Comparison of ENCODE assay signal across 12 cellular contexts in genomic region chr11:65695459-65696241, GRCh38. TPM values are rescaled to one million over a fixed set of nuclear protein-coding genes. Genes with fewer than 3 reads are reported as not detected.
A peak's percentile ranks its signal among the peaks of the same experiment; 100 is the strongest.
DNase-seq lines count a peak whose midpoint lies in the region; ATAC-seq and TF ChIP-seq lines count a peak whose summit lies in the region.
"Had no signal": no experiment of that assay in that cellular context is flagged by ENCODE, and none has a peak within 500 bp of the region (broad histone marks: within the 10 kb centered on the region; RNA-seq: fewer than 3 reads in every experiment).

No MANE protein-coding gene starts in this region.

- no peak overlapping the region for H3K27ac Mint-ChIP-seq in WTC11
- H3K27ac Mint-ChIP-seq in activated CD4-positive, alpha-beta T cell treated with anti-CD3 and anti-CD28 coated beads, Interleukin-2, amount 10 ng/mL, durations not matched to agents 7 days and 5 days, result no peak overlapping the region
- H3K27ac Mint-ChIP-seq in activated T-cell treated with anti-CD3 and anti-CD28 coated beads, Interleukin-2, amount 50 U/mL, for 24 hours, result no peak overlapping the region
- H3K27ac Mint-ChIP-seq: nephron had no signal

- peaks cover 12% of the 10 kb centered on the region for H3K27me3 Mint-ChIP-seq in WTC11 (ENCODE audit: low read depth)
- H3K27me3 Mint-ChIP-seq in activated CD4-positive, alpha-beta T cell treated with anti-CD3 and anti-CD28 coated beads, Interleukin-2, amount 10 ng/mL, durations not matched to agents 7 days and 5 days, result peaks cover 12% of the 10 kb centered on the region
- H3K27me3 Mint-ChIP-seq in activated T-cell treated with anti-CD3 and anti-CD28 coated beads, Interleukin-2, amount 50 U/mL, for 24 hours, result no peaks in the 10 kb centered on the region

- no peaks in the 10 kb centered on the region for H3K9me3 ChIP-seq in Panc1 (ENCODE audit: control insufficient read depth, insufficient read depth, low read depth, low read length)
- H3K9me3 ChIP-seq in heart right ventricle, result no peaks in the 10 kb centered on the region

- H3K36me3 ChIP-seq in Panc1 (ENCODE audit: control insufficient read depth, insufficient read depth, low read length), result no peaks in the 10 kb centered on the region
- no peaks in the 10 kb centered on the region for H3K36me3 ChIP-seq in heart right ventricle

- ATAC-seq in Panc1 (peak; percentile 47; the same call in 1 of the 2 replicates), heart right ventricle (peak; percentile 61 to 89 (median 76)), WTC11 (no peak)

- H3K27ac ChIP-seq in Panc1 (ENCODE audit: low read length), result no peak overlapping the region
- peak overlapping the region in 6 of 10 donors; percentile 28 to 70 (median 59) for H3K27ac ChIP-seq in heart right ventricle
- H3K27ac ChIP-seq: SK-N-MC had no signal

- no peaks in the 10 kb centered on the region for H3K36me3 Mint-ChIP-seq in WTC11
- H3K36me3 Mint-ChIP-seq in activated CD4-positive, alpha-beta T cell treated with anti-CD3 and anti-CD28 coated beads, Interleukin-2, amount 10 ng/mL, durations not matched to agents 7 days and 5 days (ENCODE audit: low read depth), result no peaks in the 10 kb centered on the region
- no peaks in the 10 kb centered on the region for H3K36me3 Mint-ChIP-seq in activated T-cell treated with anti-CD3 and anti-CD28 coated beads, Interleukin-2, amount 50 U/mL, for 24 hours (ENCODE audit: low read depth)

- intact Hi-C loops in Panc1 (cut with micrococcal nuclease; ENCODE audit: unreplicated experiment), result no loop called here
- intact Hi-C loops in heart right ventricle (cut with DNase I), result loop anchor here in 2 of 10 donors (5.0 to 10.0 kb wide), 2 partner anchors 33 to 61 kb away; partner anchors contain the start of genes RELA (in 1 of the 2) and SIPA1 (in 1 of the 2)

- POLR2A ChIA-PET in Panc1 (lab: Charles Lee), result interaction anchor here (0.6 to 0.7 kb wide), 2 partner anchors 199 to 489 kb away, joined by 3 to 13 read pairs; no protein-coding TSS in a partner anchor
- POLR2A ChIA-PET in WTC11 (lab: Charles Lee), result no interaction called here
- POLR2A ChIA-PET in activated CD4-positive, alpha-beta T cell treated with anti-CD3 and anti-CD28 coated beads, Interleukin-2, amount 10 ng/mL, durations not matched to agents 7 days and 5 days (lab: Charles Lee), result no interaction called here

- in situ Hi-C loops in Panc1 (cut with HindIII; ENCODE audit: low pct_unique_long_range_greater_than_20kb, low sequenced_read_pairs), result no loop called here

- peak; percentile 96 for DNase-seq in NCI-H1105 treated with DMSO at 0.1 percent for 48 hours (lab: John Stamatoyannopoulos, UW)
- no peak for DNase-seq in Panc1 (ENCODE audit: low read depth, low spot score)
- DNase-seq in heart right ventricle, result peak; percentile 41 to 77
- DNase-seq in superior temporal gyrus (ENCODE audit: extremely low spot score), result peak; percentile 87
- no peak for DNase-seq in WTC11 (ENCODE audit: low spot score)
- DNase-seq in activated CD4-positive, alpha-beta T cell treated with anti-CD3 and anti-CD28 coated beads, Interleukin-2, amount 10 ng/mL, durations not matched to agents 7 days and 5 days, result no peak
- DNase-seq in activated T-cell treated with anti-CD3 and anti-CD28 coated beads, Interleukin-2, amount 50 U/mL, for 24 hours, result no peak
- no peak for DNase-seq in epidermal melanocyte (ENCODE audit: insufficient read length, low spot score)
- DNase-seq: activated T-cell treated with anti-CD3 and anti-CD28 coated beads, Interleukin-2, amount 50 U/mL, for 48 hours; erythroblast had no signal

- no TSS peak for BruUV-seq in Panc1 (replicated peaks; lab: Mats Ljungman, UMichigan)

- H3K4me1 Mint-ChIP-seq in WTC11, result peaks cover 3% of the 10 kb centered on the region; the same call in 1 of the 2 replicates
- H3K4me1 Mint-ChIP-seq in activated CD4-positive, alpha-beta T cell treated with anti-CD3 and anti-CD28 coated beads, Interleukin-2, amount 10 ng/mL, durations not matched to agents 7 days and 5 days, result peaks cover 3% of the 10 kb centered on the region
- no peaks in the 10 kb centered on the region for H3K4me1 Mint-ChIP-seq in activated T-cell treated with anti-CD3 and anti-CD28 coated beads, Interleukin-2, amount 50 U/mL, for 24 hours (ENCODE audit: low read depth)
- H3K4me1 Mint-ChIP-seq: nephron had no signal

- H3K27me3 ChIP-seq in Panc1 (ENCODE audit: control insufficient read depth, insufficient read depth, low read length) (no peaks in the 10 kb centered on the region), heart right ventricle (no peaks in the 10 kb centered on the region)

- H3K4me1 ChIP-seq in Panc1 (ENCODE audit: control insufficient read depth, insufficient read depth, low read length), result peaks cover 11% of the 10 kb centered on the region
- peaks cover 0 to 29% (median 12%) of the 10 kb centered on the region in 9 donors for H3K4me1 ChIP-seq in heart right ventricle

- no peak overlapping the region for H3K4me3 Mint-ChIP-seq in WTC11
- H3K4me3 Mint-ChIP-seq in activated CD4-positive, alpha-beta T cell treated with anti-CD3 and anti-CD28 coated beads, Interleukin-2, amount 10 ng/mL, durations not matched to agents 7 days and 5 days, result no peak overlapping the region
- no peak overlapping the region for H3K4me3 Mint-ChIP-seq in activated T-cell treated with anti-CD3 and anti-CD28 coated beads, Interleukin-2, amount 50 U/mL, for 24 hours
- H3K4me3 Mint-ChIP-seq: nephron had no signal

- CTCF ChIA-PET in Panc1 (lab: Charles Lee), result no interaction called here
- CTCF ChIA-PET in WTC11 (lab: Charles Lee), result interaction anchor here (2.1 kb wide), 1 partner anchor 84 kb away, joined by 6 read pairs; no protein-coding TSS in a partner anchor
- CTCF ChIA-PET in activated CD4-positive, alpha-beta T cell treated with anti-CD3 and anti-CD28 coated beads, Interleukin-2, amount 10 ng/mL, durations not matched to agents 7 days and 5 days (lab: Charles Lee), result interaction anchor here (0.8 to 3.9 kb wide), 2 partner anchors 16 to 44 kb away, joined by 3 to 19 read pairs; partner anchors contain the start of gene KAT5

- TF ChIP-seq CTCF in Panc1 (IDR thresholded peaks at IDR 0.05), result no peak
- no peak for TF ChIP-seq CTCF in heart right ventricle (IDR thresholded peaks at IDR 0.05)
- TF ChIP-seq CTCF in WTC11 (IDR thresholded peaks at IDR 0.05), result no peak

- H3K4me3 ChIP-seq in Panc1 (ENCODE audit: low read depth in 2 of 2, low read length in 2 of 2), result no peak overlapping the region
- no peak overlapping the region for H3K4me3 ChIP-seq in heart right ventricle
- H3K4me3 ChIP-seq: SK-N-MC had no signal

- H3K9me3 Mint-ChIP-seq in WTC11, result peaks cover 13% of the 10 kb centered on the region
- H3K9me3 Mint-ChIP-seq in activated CD4-positive, alpha-beta T cell treated with anti-CD3 and anti-CD28 coated beads, Interleukin-2, amount 10 ng/mL, durations not matched to agents 7 days and 5 days, result no peaks in the 10 kb centered on the region
- no peaks in the 10 kb centered on the region for H3K9me3 Mint-ChIP-seq in activated T-cell treated with anti-CD3 and anti-CD28 coated beads, Interleukin-2, amount 50 U/mL, for 24 hours
- H3K9me3 Mint-ChIP-seq: nephron had no signal

- WGBS in heart right ventricle, 2 donors, result 71 to 73% methylated on average over 12 of the region's 12 CpGs

TF ChIP-seq in WTC11, 78 proteins besides CTCF, POLR2A, EP300 and RAD21 (continues in another document):
- TF ChIP-seq MXD4 (CRISPR knock-in tag; IDR thresholded peaks at IDR 0.05; ENCODE audit: borderline replicate concordance) (no peak), ZNF416 (CRISPR knock-in tag; IDR thresholded peaks at IDR 0.05) (no peak), NR1H2 (CRISPR knock-in tag; IDR thresholded peaks at IDR 0.05) (no peak), USF1 (CRISPR knock-in tag; IDR thresholded peaks at IDR 0.05) (no peak), E2F5 (CRISPR knock-in tag; IDR thresholded peaks at IDR 0.05) (no peak)

RNA-seq across cellular contexts. Expression of gene KAT5, which starts 16.4 kb away (rescaled TPM):
- total RNA-seq in Panc1 (2021; ENCODE audit: unreplicated experiment), result 84.2 TPM
- 74.1 TPM for polyA plus RNA-seq in Panc1 (2012; ENCODE audit: insufficient read length)
- 10 to 100 TPM; 40.9 to 53.6 (median 44.0) TPM for total RNA-seq in heart right ventricle
- polyA plus RNA-seq in heart right ventricle, result 10 to 100 TPM; 54.9 to 62.8 TPM
- total RNA-seq in WTC11 (2021), result 44.9 to 56.6 TPM (median 46.0 TPM) in 3 replicates
- 10 to 100 TPM; 60.8 to 72.3 TPM for total RNA-seq in activated CD4-positive, alpha-beta T cell treated with anti-CD3 and anti-CD28 coated beads, Interleukin-2, amount 10 ng/mL, durations not matched to agents 7 days and 5 days

RNA-seq across cellular contexts. Expression of gene RNASEH2C, which starts 24.9 kb away (rescaled TPM):
- total RNA-seq in Panc1 (2021; ENCODE audit: unreplicated experiment) (107 TPM), heart right ventricle (10 to 100 TPM; 34.1 to 75.6 (median 43.5) TPM), WTC11 (2021) (42.1 to 53.0 TPM (median 52.2 TPM) in 3 replicates)
- polyA plus RNA-seq in Panc1 (2012; ENCODE audit: insufficient read length), result 133 TPM
- polyA plus RNA-seq in heart right ventricle, result 100 to 1,000 TPM in 1 of 2 donors, 10 to 100 TPM in 1; 60.3 to 123 TPM
- total RNA-seq in activated CD4-positive, alpha-beta T cell treated with anti-CD3 and anti-CD28 coated beads, Interleukin-2, amount 10 ng/mL, durations not matched to agents 7 days and 5 days, result 10 to 100 TPM; 74.9 to 86.3 TPM

RNA-seq across cellular contexts. Expression of gene RELA, which starts 32.9 kb away (rescaled TPM):
- total RNA-seq in Panc1 (2021; ENCODE audit: unreplicated experiment) (141 TPM), heart right ventricle (10 to 100 TPM; 30.7 to 55.2 (median 40.0) TPM), WTC11 (2021) (26.3 to 35.1 TPM (median 29.0 TPM) in 3 replicates)
- polyA plus RNA-seq in Panc1 (2012; ENCODE audit: insufficient read length), result 178 TPM
- polyA plus RNA-seq in heart right ventricle, result 10 to 100 TPM; 28.9 to 38.3 TPM
- total RNA-seq in activated CD4-positive, alpha-beta T cell treated with anti-CD3 and anti-CD28 coated beads, Interleukin-2, amount 10 ng/mL, durations not matched to agents 7 days and 5 days, result 10 to 100 TPM; 76.7 to 79.8 TPM

RNA-seq across cellular contexts. Expression of gene SIPA1, which starts 57.7 kb away (rescaled TPM):
- total RNA-seq in Panc1 (2021; ENCODE audit: unreplicated experiment) (86.9 TPM), heart right ventricle (10 to 100 TPM; 11.8 to 39.7 (median 15.6) TPM), WTC11 (2021) (63.3 to 71.7 TPM (median 65.4 TPM) in 3 replicates)
- 107 TPM for polyA plus RNA-seq in Panc1 (2012; ENCODE audit: insufficient read length)
- polyA plus RNA-seq in heart right ventricle, result 10 to 100 TPM; 32.6 to 85.9 TPM
- total RNA-seq in activated CD4-positive, alpha-beta T cell treated with anti-CD3 and anti-CD28 coated beads, Interleukin-2, amount 10 ng/mL, durations not matched to agents 7 days and 5 days, result 100 to 1,000 TPM; 229 to 235 TPM

Comparison
In these comparisons a context has a peak if more than half of its experiments do, and no peak if none do; other contexts are left out.
1. DNase-seq: peak in NCI-H1105 treated with DMSO at 0.1 percent for 48 hours (single experiment), heart right ventricle (2 of 2) and superior temporal gyrus (single experiment); none in Panc1 (single experiment), WTC11 (single experiment), activated CD4-positive, alpha-beta T cell treated with anti-CD3 and anti-CD28 coated beads, Interleukin-2, amount 10 ng/mL, durations not matched to agents 7 days and 5 days (single experiment), activated T-cell treated with anti-CD3 and anti-CD28 coated beads, Interleukin-2, amount 50 U/mL, for 24 hours (single experiment) and epidermal melanocyte (single experiment).